In the genomic region with DNA sequence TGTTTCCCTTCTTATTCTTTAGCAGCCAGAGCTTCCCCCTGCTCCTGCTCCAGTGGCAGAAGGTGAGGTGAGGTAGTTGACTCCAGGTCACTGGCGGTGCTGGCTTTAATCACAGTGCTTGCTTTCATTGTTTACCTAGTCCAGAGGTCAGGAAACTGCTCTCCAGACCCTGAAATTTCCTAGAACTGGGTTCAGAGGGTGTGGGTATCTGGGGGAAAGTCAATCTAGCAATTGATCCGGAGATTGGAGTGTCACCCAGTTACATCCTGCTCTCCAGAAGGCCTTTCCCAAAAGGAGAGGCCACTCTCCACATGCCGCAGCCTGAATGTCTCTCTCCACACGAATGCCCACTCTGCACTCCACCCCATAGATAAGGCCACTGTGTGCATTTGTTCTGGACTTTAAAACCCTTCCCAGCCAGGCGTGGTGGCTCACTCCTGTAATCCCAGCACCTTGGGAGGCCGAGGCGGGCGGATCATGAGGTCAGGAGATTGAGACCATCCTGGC, we compare ENCODE assay signal across 1 cellular context.
TF ChIP-seq lines count a peak whose summit lies in the region.

No MANE protein-coding gene starts in this region.

TF ChIP-seq in HepG2, 621 proteins besides CTCF, POLR2A, EP300 and RAD21 (continued from another document and continues in another):
- TF ChIP-seq, protein P1, sequence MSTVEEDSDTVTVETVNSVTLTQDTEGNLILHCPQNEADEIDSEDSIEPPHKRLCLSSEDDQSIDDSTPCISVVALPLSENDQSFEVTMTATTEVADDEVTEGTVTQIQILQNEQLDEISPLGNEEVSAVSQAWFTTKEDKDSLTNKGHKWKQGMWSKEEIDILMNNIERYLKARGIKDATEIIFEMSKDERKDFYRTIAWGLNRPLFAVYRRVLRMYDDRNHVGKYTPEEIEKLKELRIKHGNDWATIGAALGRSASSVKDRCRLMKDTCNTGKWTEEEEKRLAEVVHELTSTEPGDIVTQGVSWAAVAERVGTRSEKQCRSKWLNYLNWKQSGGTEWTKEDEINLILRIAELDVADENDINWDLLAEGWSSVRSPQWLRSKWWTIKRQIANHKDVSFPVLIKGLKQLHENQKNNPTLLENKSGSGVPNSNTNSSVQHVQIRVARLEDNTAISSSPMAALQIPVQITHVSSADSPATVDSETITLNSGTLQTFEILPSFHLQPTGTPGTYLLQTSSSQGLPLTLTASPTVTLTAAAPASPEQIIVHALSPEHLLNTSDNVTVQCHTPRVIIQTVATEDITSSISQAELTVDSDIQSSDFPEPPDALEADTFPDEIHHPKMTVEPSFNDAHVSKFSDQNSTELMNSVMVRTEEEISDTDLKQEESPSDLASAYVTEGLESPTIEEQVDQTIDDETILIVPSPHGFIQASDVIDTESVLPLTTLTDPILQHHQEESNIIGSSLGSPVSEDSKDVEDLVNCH (CRISPR knock-in tag; IDR thresholded peaks at IDR 0.05), result no peak
- no peak for TF ChIP-seq ZNF432 (CRISPR knock-in tag; IDR thresholded peaks at IDR 0.05; ENCODE audit: borderline replicate concordance)
- no peak for TF ChIP-seq MLLT10 (CRISPR knock-in tag; IDR thresholded peaks at IDR 0.05)
- no peak for TF ChIP-seq ZNF33B (CRISPR knock-in tag; IDR thresholded peaks at IDR 0.05)
- peak; percentile 99 for TF ChIP-seq RXRA (CRISPR knock-in tag; IDR thresholded peaks at IDR 0.05)
- TF ChIP-seq CENPT (CRISPR knock-in tag; IDR thresholded peaks at IDR 0.05; ENCODE audit: low read depth), result no peak
- TF ChIP-seq ZNF878 (CRISPR knock-in tag; IDR thresholded peaks at IDR 0.05), result peak; percentile 87
- TF ChIP-seq ZFP90 (CRISPR knock-in tag; IDR thresholded peaks at IDR 0.05; ENCODE audit: borderline replicate concordance), result 0 out of 2 replicates have a peak, but pooled peaks have one; percentile 39
- TF ChIP-seq HNRNPK (IDR thresholded peaks at IDR 0.05; ENCODE audit: low read depth, low read length, poor library complexity, severe bottlenecking), result no peak
- no peak for TF ChIP-seq RFX1 (IDR thresholded peaks at IDR 0.05)
- TF ChIP-seq, protein P2, sequence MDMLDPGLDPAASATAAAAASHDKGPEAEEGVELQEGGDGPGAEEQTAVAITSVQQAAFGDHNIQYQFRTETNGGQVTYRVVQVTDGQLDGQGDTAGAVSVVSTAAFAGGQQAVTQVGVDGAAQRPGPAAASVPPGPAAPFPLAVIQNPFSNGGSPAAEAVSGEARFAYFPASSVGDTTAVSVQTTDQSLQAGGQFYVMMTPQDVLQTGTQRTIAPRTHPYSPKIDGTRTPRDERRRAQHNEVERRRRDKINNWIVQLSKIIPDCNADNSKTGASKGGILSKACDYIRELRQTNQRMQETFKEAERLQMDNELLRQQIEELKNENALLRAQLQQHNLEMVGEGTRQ (IDR thresholded peaks at IDR 0.05; ENCODE audit: low read depth, low read length), result no peak
- TF ChIP-seq, protein P2 (CRISPR knock-in tag; IDR thresholded peaks at IDR 0.05; ENCODE audit: borderline replicate concordance), result no peak; the same call in 1 of the 2 replicates
- no peak for TF ChIP-seq RFXAP (CRISPR knock-in tag; IDR thresholded peaks at IDR 0.05; ENCODE audit: borderline replicate concordance)
- TF ChIP-seq, protein P3, sequence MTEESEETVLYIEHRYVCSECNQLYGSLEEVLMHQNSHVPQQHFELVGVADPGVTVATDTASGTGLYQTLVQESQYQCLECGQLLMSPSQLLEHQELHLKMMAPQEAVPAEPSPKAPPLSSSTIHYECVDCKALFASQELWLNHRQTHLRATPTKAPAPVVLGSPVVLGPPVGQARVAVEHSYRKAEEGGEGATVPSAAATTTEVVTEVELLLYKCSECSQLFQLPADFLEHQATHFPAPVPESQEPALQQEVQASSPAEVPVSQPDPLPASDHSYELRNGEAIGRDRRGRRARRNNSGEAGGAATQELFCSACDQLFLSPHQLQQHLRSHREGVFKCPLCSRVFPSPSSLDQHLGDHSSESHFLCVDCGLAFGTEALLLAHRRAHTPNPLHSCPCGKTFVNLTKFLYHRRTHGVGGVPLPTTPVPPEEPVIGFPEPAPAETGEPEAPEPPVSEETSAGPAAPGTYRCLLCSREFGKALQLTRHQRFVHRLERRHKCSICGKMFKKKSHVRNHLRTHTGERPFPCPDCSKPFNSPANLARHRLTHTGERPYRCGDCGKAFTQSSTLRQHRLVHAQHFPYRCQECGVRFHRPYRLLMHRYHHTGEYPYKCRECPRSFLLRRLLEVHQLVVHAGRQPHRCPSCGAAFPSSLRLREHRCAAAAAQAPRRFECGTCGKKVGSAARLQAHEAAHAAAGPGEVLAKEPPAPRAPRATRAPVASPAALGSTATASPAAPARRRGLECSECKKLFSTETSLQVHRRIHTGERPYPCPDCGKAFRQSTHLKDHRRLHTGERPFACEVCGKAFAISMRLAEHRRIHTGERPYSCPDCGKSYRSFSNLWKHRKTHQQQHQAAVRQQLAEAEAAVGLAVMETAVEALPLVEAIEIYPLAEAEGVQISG (CRISPR knock-in tag; IDR thresholded peaks at IDR 0.05), result peak; percentile 65
- TF ChIP-seq, protein P4, sequence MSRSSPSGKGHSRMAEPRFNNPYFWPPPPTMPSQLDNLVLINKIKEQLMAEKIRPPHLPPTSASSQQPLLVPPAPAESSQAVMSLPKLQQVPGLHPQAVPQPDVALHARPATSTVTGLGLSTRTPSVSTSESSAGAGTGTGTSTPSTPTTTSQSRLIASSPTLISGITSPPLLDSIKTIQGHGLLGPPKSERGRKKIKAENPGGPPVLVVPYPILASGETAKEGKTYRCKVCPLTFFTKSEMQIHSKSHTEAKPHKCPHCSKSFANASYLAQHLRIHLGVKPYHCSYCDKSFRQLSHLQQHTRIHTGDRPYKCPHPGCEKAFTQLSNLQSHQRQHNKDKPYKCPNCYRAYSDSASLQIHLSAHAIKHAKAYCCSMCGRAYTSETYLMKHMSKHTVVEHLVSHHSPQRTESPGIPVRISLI (CRISPR knock-in tag; IDR thresholded peaks at IDR 0.05; ENCODE audit: borderline replicate concordance), result peak; percentile 79; the same call in 1 of the 2 replicates
- no peak for TF ChIP-seq NFATC3 (CRISPR knock-in tag; IDR thresholded peaks at IDR 0.05)
- no peak for TF ChIP-seq ZNF766 (CRISPR knock-in tag; IDR thresholded peaks at IDR 0.05; ENCODE audit: borderline replicate concordance)
- peak; percentile 87; the same call in 1 of the 2 replicates for TF ChIP-seq ZNF746 (CRISPR knock-in tag; IDR thresholded peaks at IDR 0.05)
- TF ChIP-seq TARDBP (CRISPR knock-in tag; IDR thresholded peaks at IDR 0.05), result peak; percentile 90; the same call in 1 of the 2 replicates
- peak; percentile 94 for TF ChIP-seq TBL1XR1 (IDR thresholded peaks at IDR 0.05; ENCODE audit: borderline replicate concordance, low read length, partially characterized antibody)
- no peak for TF ChIP-seq ZC3H13 (CRISPR knock-in tag; IDR thresholded peaks at IDR 0.05)
- no peak for TF ChIP-seq ZNF567 (CRISPR knock-in tag; IDR thresholded peaks at IDR 0.05; ENCODE audit: borderline replicate concordance)
- no peak for TF ChIP-seq ZNF143 (CRISPR knock-in tag; IDR thresholded peaks at IDR 0.05)
- no peak for TF ChIP-seq SRSF9 (IDR thresholded peaks at IDR 0.05; ENCODE audit: borderline replicate concordance, insufficient read depth, low read depth, low read length, poor library complexity, severe bottlenecking)
- TF ChIP-seq, protein P5, sequence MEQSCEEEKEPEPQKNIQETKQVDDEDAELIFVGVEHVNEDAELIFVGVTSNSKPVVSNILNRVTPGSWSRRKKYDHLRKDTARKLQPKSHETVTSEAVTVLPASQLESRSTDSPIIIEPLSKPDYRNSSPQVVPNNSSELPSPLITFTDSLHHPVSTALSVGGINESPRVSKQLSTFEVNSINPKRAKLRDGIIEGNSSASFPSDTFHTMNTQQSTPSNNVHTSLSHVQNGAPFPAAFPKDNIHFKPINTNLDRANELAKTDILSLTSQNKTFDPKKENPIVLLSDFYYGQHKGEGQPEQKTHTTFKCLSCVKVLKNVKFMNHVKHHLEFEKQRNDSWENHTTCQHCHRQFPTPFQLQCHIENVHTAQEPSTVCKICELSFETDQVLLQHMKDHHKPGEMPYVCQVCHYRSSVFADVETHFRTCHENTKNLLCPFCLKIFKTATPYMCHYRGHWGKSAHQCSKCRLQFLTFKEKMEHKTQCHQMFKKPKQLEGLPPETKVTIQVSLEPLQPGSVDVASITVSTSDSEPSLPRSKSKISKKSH (CRISPR knock-in tag; IDR thresholded peaks at IDR 0.05; ENCODE audit: borderline replicate concordance), result no peak
- 0 out of 2 replicates have a peak, but pooled peaks have one; percentile 7 for TF ChIP-seq ZSCAN25 (CRISPR knock-in tag; IDR thresholded peaks at IDR 0.05)
- TF ChIP-seq, protein P6, sequence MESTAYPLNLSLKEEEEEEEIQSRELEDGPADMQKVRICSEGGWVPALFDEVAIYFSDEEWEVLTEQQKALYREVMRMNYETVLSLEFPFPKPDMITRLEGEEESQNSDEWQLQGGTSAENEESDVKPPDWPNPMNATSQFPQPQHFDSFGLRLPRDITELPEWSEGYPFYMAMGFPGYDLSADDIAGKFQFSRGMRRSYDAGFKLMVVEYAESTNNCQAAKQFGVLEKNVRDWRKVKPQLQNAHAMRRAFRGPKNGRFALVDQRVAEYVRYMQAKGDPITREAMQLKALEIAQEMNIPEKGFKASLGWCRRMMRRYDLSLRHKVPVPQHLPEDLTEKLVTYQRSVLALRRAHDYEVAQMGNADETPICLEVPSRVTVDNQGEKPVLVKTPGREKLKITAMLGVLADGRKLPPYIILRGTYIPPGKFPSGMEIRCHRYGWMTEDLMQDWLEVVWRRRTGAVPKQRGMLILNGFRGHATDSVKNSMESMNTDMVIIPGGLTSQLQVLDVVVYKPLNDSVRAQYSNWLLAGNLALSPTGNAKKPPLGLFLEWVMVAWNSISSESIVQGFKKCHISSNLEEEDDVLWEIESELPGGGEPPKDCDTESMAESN (CRISPR knock-in tag; conservative IDR thresholded peaks at IDR 0.05), result peak; percentile 86
- no peak for TF ChIP-seq ZNF20 (CRISPR knock-in tag; IDR thresholded peaks at IDR 0.05)
- no peak for TF ChIP-seq REXO4 (CRISPR knock-in tag; IDR thresholded peaks at IDR 0.05; ENCODE audit: borderline replicate concordance)
- TF ChIP-seq PLRG1 (conservative IDR thresholded peaks at IDR 0.05), result no peak
- TF ChIP-seq, protein P7, sequence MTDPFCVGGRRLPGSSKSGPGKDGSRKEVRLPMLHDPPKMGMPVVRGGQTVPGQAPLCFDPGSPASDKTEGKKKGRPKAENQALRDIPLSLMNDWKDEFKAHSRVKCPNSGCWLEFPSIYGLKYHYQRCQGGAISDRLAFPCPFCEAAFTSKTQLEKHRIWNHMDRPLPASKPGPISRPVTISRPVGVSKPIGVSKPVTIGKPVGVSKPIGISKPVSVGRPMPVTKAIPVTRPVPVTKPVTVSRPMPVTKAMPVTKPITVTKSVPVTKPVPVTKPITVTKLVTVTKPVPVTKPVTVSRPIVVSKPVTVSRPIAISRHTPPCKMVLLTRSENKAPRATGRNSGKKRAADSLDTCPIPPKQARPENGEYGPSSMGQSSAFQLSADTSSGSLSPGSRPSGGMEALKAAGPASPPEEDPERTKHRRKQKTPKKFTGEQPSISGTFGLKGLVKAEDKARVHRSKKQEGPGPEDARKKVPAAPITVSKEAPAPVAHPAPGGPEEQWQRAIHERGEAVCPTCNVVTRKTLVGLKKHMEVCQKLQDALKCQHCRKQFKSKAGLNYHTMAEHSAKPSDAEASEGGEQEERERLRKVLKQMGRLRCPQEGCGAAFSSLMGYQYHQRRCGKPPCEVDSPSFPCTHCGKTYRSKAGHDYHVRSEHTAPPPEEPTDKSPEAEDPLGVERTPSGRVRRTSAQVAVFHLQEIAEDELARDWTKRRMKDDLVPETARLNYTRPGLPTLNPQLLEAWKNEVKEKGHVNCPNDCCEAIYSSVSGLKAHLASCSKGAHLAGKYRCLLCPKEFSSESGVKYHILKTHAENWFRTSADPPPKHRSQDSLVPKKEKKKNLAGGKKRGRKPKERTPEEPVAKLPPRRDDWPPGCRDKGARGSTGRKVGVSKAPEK (CRISPR knock-in tag; IDR thresholded peaks at IDR 0.05; ENCODE audit: borderline replicate concordance), result no peak
- no peak for TF ChIP-seq SP2 (CRISPR knock-in tag; IDR thresholded peaks at IDR 0.05)
- TF ChIP-seq, protein P8, sequence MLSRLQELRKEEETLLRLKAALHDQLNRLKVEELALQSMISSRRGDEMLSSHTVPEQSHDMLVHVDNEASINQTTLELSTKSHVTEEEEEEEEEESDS (CRISPR knock-in tag; IDR thresholded peaks at IDR 0.05; ENCODE audit: borderline replicate concordance), result no peak
- no peak for TF ChIP-seq ZFP36L2 (CRISPR knock-in tag; IDR thresholded peaks at IDR 0.05)
- TF ChIP-seq, protein P9, sequence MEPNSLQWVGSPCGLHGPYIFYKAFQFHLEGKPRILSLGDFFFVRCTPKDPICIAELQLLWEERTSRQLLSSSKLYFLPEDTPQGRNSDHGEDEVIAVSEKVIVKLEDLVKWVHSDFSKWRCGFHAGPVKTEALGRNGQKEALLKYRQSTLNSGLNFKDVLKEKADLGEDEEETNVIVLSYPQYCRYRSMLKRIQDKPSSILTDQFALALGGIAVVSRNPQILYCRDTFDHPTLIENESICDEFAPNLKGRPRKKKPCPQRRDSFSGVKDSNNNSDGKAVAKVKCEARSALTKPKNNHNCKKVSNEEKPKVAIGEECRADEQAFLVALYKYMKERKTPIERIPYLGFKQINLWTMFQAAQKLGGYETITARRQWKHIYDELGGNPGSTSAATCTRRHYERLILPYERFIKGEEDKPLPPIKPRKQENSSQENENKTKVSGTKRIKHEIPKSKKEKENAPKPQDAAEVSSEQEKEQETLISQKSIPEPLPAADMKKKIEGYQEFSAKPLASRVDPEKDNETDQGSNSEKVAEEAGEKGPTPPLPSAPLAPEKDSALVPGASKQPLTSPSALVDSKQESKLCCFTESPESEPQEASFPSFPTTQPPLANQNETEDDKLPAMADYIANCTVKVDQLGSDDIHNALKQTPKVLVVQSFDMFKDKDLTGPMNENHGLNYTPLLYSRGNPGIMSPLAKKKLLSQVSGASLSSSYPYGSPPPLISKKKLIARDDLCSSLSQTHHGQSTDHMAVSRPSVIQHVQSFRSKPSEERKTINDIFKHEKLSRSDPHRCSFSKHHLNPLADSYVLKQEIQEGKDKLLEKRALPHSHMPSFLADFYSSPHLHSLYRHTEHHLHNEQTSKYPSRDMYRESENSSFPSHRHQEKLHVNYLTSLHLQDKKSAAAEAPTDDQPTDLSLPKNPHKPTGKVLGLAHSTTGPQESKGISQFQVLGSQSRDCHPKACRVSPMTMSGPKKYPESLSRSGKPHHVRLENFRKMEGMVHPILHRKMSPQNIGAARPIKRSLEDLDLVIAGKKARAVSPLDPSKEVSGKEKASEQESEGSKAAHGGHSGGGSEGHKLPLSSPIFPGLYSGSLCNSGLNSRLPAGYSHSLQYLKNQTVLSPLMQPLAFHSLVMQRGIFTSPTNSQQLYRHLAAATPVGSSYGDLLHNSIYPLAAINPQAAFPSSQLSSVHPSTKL (CRISPR knock-in tag; IDR thresholded peaks at IDR 0.05), result peak; percentile 99
- peak; percentile 61 for TF ChIP-seq MYC (CRISPR knock-in tag; IDR thresholded peaks at IDR 0.05; ENCODE audit: borderline replicate concordance)
- peak; percentile 57; the same call in 1 of the 2 replicates for TF ChIP-seq ZNF501 (CRISPR knock-in tag; IDR thresholded peaks at IDR 0.05)
- TF ChIP-seq, protein P10, sequence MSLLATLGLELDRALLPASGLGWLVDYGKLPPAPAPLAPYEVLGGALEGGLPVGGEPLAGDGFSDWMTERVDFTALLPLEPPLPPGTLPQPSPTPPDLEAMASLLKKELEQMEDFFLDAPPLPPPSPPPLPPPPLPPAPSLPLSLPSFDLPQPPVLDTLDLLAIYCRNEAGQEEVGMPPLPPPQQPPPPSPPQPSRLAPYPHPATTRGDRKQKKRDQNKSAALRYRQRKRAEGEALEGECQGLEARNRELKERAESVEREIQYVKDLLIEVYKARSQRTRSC (CRISPR knock-in tag; IDR thresholded peaks at IDR 0.05; ENCODE audit: low read depth), result 0 out of 2 replicates have a peak, but pooled peaks have one; percentile 78
- TF ChIP-seq MAFF (IDR thresholded peaks at IDR 0.05; ENCODE audit: low read depth, low read length), result no peak
